ENCODE assay signal across 25 cellular contexts in genomic region chr7:117672433-117672832, GRCh38.
DNase-seq lines count a peak whose midpoint lies in the region; TF ChIP-seq lines count a peak whose summit lies in the region.
"Had no signal": no experiment of that assay in that cellular context is flagged by ENCODE, and none has a peak within 500 bp of the region (broad histone marks: within the 10 kb centered on the region; RNA-seq: fewer than 3 reads in every experiment).

No MANE protein-coding gene starts in this region.

- no peaks in the 10 kb centered on the region for H3K79me2 ChIP-seq in hepatocyte

- H3K9me3 Mint-ChIP-seq in type B pancreatic cell (no peaks in the 10 kb centered on the region), glutamatergic neuron (ENCODE audit: unreplicated experiment) (no peaks in the 10 kb centered on the region)
- H3K9me3 Mint-ChIP-seq: activated B cell treated with CpG ODN at 0.5 μM for 24 hours; stimulated activated naive CD8-positive, alpha-beta T cell treated with anti-CD3 and anti-CD28 coated beads, Interleukin-15, amount 100 ng/mL, for 72 hours had no signal

- H3K36me3 ChIP-seq in hepatocyte (replicated peaks; ENCODE audit: insufficient read depth, low read depth): no peaks in the 10 kb centered on the region
- H3K36me3 ChIP-seq: right atrium auricular region, spleen had no signal

- H3K4me2 ChIP-seq in hepatocyte: peak overlapping the region; percentile 67

- no peaks in the 10 kb centered on the region for H3K36me3 Mint-ChIP-seq in type B pancreatic cell
- no peaks in the 10 kb centered on the region for H3K36me3 Mint-ChIP-seq in glutamatergic neuron (ENCODE audit: unreplicated experiment)
- H3K36me3 Mint-ChIP-seq: naive B cell had no signal

- 37% methylated on average over 1 of the region's 1 CpG for WGBS in hepatocyte (ENCODE audit: low lambda C conversion rate, missing lambda C conversion rate)

- peak overlapping the region; percentile 87 for H3K27ac ChIP-seq in hepatocyte
- H3K27ac ChIP-seq: right atrium auricular region, spleen had no signal

- TF ChIP-seq CTCF in hepatocyte (IDR thresholded peaks at IDR 0.05; ENCODE audit: poor library complexity) (no peak), type B pancreatic cell (conservative IDR thresholded peaks at IDR 0.05) (no peak), glutamatergic neuron (IDR thresholded peaks at IDR 0.05; ENCODE audit: partially characterized antibody, unreplicated experiment) (no peak)

- H3K4me1 ChIP-seq in hepatocyte (ENCODE audit: insufficient read depth): peaks cover 34% of the 10 kb centered on the region
- H3K4me1 ChIP-seq: right atrium auricular region, spleen had no signal

- H2AFZ ChIP-seq in hepatocyte: no peak overlapping the region

- H3K9me2 ChIP-seq in hepatocyte (replicated peaks; ENCODE audit: insufficient read depth): no peaks in the 10 kb centered on the region

- no peaks in the 10 kb centered on the region for H3K27me3 ChIP-seq in hepatocyte
- H3K27me3 ChIP-seq: right atrium auricular region, spleen had no signal

- peak; percentile 30 for DNase-seq in NCI-H510A treated with DMSO at 0.1 percent for 48 hours (lab: John Stamatoyannopoulos, UW)
- no peak for DNase-seq in NCI-H510A (lab: John Stamatoyannopoulos, UW)
- peak; percentile 92 for DNase-seq in NCI-H748 (lab: John Stamatoyannopoulos, UW; ENCODE audit: unreplicated experiment)
- DNase-seq in hepatocyte (ENCODE audit: low spot score): no peak
- no peak for DNase-seq in type B pancreatic cell (ENCODE audit: extremely low spot score, unreplicated experiment)
- no peak for DNase-seq in HUDEP-2 (lab: John Stamatoyannopoulos, UW; ENCODE audit: unreplicated experiment in 76 of 76)
- no peak for DNase-seq in glutamatergic neuron
- DNase-seq in iPS-NIHi7 (ENCODE audit: extremely low spot score): no peak
- DNase-seq: activated B cell treated with CpG ODN at 0.5 μM for 24 hours; activated CD4-positive, alpha-beta T cell treated with anti-CD3 and anti-CD28 coated beads, Interleukin-2, amount 50 U/mL, for 48 hours; activated CD8-positive, alpha-beta memory T cell treated with anti-CD3 and anti-CD28 coated beads, Interleukin-2, amount 50 U/mL, for 48 hours; activated effector memory CD4-positive, alpha-beta T cell treated with Interleukin-2 at 50 U/mL for 16 hours; AML-193; effector memory CD8-positive, alpha-beta T cell; IMR-90; mesenchymal stem cell; naive B cell; NCI-H146; NCI-H226; RPMI8226; spleen; stimulated activated CD4-positive, alpha-beta T cell treated with anti-CD3 and anti-CD28 coated beads, Interleukin-4, amount 100 ng/mL, for 4 hours; stimulated activated naive CD8-positive, alpha-beta T cell treated with anti-CD3 and anti-CD28 coated beads, Interleukin-15, amount 100 ng/mL, for 72 hours; T1000 had no signal

- H3K27me3 Mint-ChIP-seq in type B pancreatic cell: no peaks in the 10 kb centered on the region
- H3K27me3 Mint-ChIP-seq in glutamatergic neuron (ENCODE audit: unreplicated experiment): no peaks in the 10 kb centered on the region
- H3K27me3 Mint-ChIP-seq: activated B cell treated with CpG ODN at 0.5 μM for 24 hours; effector memory CD8-positive, alpha-beta T cell; naive B cell; stimulated activated naive CD8-positive, alpha-beta T cell treated with anti-CD3 and anti-CD28 coated beads, Interleukin-15, amount 100 ng/mL, for 72 hours had no signal

- H3K4me3 Mint-ChIP-seq in type B pancreatic cell: no peak overlapping the region
- H3K4me3 Mint-ChIP-seq in glutamatergic neuron (ENCODE audit: unreplicated experiment): no peak overlapping the region
- H3K4me3 Mint-ChIP-seq: activated B cell treated with CpG ODN at 0.5 μM for 24 hours; effector memory CD8-positive, alpha-beta T cell; naive B cell; stimulated activated naive CD8-positive, alpha-beta T cell treated with anti-CD3 and anti-CD28 coated beads, Interleukin-15, amount 100 ng/mL, for 72 hours had no signal

- H3K9me3 ChIP-seq in hepatocyte (ENCODE audit: low read depth): no peaks in the 10 kb centered on the region
- H3K9me3 ChIP-seq: right atrium auricular region, spleen had no signal

- H4K20me1 ChIP-seq in hepatocyte (ENCODE audit: insufficient read depth, poor library complexity, severe bottlenecking): no peaks in the 10 kb centered on the region

- peak overlapping the region; percentile 90 for H3K27ac Mint-ChIP-seq in type B pancreatic cell
- no peak overlapping the region for H3K27ac Mint-ChIP-seq in glutamatergic neuron (ENCODE audit: unreplicated experiment)
- H3K27ac Mint-ChIP-seq: activated B cell treated with CpG ODN at 0.5 μM for 24 hours; effector memory CD8-positive, alpha-beta T cell had no signal

- H3K4me1 Mint-ChIP-seq in type B pancreatic cell (ENCODE audit: unreplicated experiment) (peaks cover 12% of the 10 kb centered on the region), glutamatergic neuron (ENCODE audit: low read depth, unreplicated experiment) (peaks cover 5% of the 10 kb centered on the region)
- H3K4me1 Mint-ChIP-seq: activated B cell treated with CpG ODN at 0.5 μM for 24 hours; naive B cell; stimulated activated naive CD8-positive, alpha-beta T cell treated with anti-CD3 and anti-CD28 coated beads, Interleukin-15, amount 100 ng/mL, for 72 hours had no signal

- H3K4me3 ChIP-seq in hepatocyte: no peak overlapping the region
- H3K4me3 ChIP-seq: right atrium auricular region, spleen had no signal

Comparison
In these comparisons a context has a peak if more than half of its experiments do, and no peak if none do; other contexts are left out.
1. DNase-seq: peak in NCI-H510A treated with DMSO at 0.1 percent for 48 hours (single experiment) and NCI-H748 (single experiment); none in NCI-H510A (single experiment), hepatocyte (single experiment), type B pancreatic cell (single experiment), HUDEP-2 (0 of 76), glutamatergic neuron (single experiment) and iPS-NIHi7 (single experiment).